Comparison of ENCODE assay signal across 20 cellular contexts in genomic region chr20:18694071-18694470, GRCh38.
"Had no signal": no experiment of that assay in that cellular context is flagged by ENCODE, and none has a peak within 500 bp of the region (broad histone marks: within the 10 kb centered on the region; RNA-seq: fewer than 3 reads in every experiment).

No MANE protein-coding gene starts in this region.

- H3K36me3 ChIP-seq: cardiac muscle cell, lower lobe of right lung, ovary, right lobe of liver, thoracic aorta, upper lobe of left lung had no signal

- H3K27ac ChIP-seq: cardiac muscle cell, dorsolateral prefrontal cortex, epithelial cell of prostate, foreskin keratinocyte, lower lobe of right lung, ovary, right lobe of liver, thoracic aorta, upper lobe of left lung had no signal

- H3K27me3 Mint-ChIP-seq: activated CD4-positive, alpha-beta memory T cell treated with anti-CD3 and anti-CD28 coated beads for 36 hours; activated naive CD8-positive, alpha-beta T cell; naive thymus-derived CD8-positive, alpha-beta T cell had no signal

- H3K27ac Mint-ChIP-seq: activated CD4-positive, alpha-beta memory T cell treated with anti-CD3 and anti-CD28 coated beads for 36 hours; activated naive CD8-positive, alpha-beta T cell; activated T-helper 1 cell treated with anti-CD3 and anti-CD28 coated beads, Interleukin-12 subunit alpha, Interleukin-12 subunit beta, Interleukin-2, Interleukin-4 antibody, amounts not matched to agents 30 ng/mL and 10 ng/mL and 1 ng/mL, durations not matched to agents 14 hours and 24 hours and 36 hours; endodermal cell; naive thymus-derived CD8-positive, alpha-beta T cell; T-helper 2 cell treated with Interferon-gamma antibody and Interleukin-4, amounts not matched to agents 5 μg/mL and 100 μg/mL, for 36 hours had no signal

- H3K9me3 ChIP-seq: lower lobe of right lung, ovary, right lobe of liver, thoracic aorta, upper lobe of left lung had no signal

- H3K4me3 Mint-ChIP-seq: activated CD4-positive, alpha-beta memory T cell treated with anti-CD3 and anti-CD28 coated beads for 36 hours; activated naive CD8-positive, alpha-beta T cell; activated T-helper 1 cell treated with anti-CD3 and anti-CD28 coated beads, Interleukin-12 subunit alpha, Interleukin-12 subunit beta, Interleukin-2, Interleukin-4 antibody, amounts not matched to agents 30 ng/mL and 10 ng/mL and 1 ng/mL, durations not matched to agents 14 hours and 24 hours and 36 hours; endodermal cell; naive thymus-derived CD8-positive, alpha-beta T cell; T-helper 2 cell treated with Interferon-gamma antibody and Interleukin-4, amounts not matched to agents 5 μg/mL and 100 μg/mL, for 36 hours had no signal

- H3K9me3 Mint-ChIP-seq: activated CD4-positive, alpha-beta memory T cell treated with anti-CD3 and anti-CD28 coated beads for 36 hours; activated T-helper 1 cell treated with anti-CD3 and anti-CD28 coated beads, Interleukin-12 subunit alpha, Interleukin-12 subunit beta, Interleukin-2, Interleukin-4 antibody, amounts not matched to agents 30 ng/mL and 10 ng/mL and 1 ng/mL, durations not matched to agents 14 hours and 24 hours and 36 hours; endodermal cell; naive thymus-derived CD8-positive, alpha-beta T cell; T-helper 2 cell treated with Interferon-gamma antibody and Interleukin-4, amounts not matched to agents 5 μg/mL and 100 μg/mL, for 36 hours had no signal

- H3K4me1 ChIP-seq: foreskin keratinocyte, lower lobe of right lung, right lobe of liver, upper lobe of left lung had no signal

- H3K27me3 ChIP-seq: cardiac muscle cell, dorsolateral prefrontal cortex, foreskin keratinocyte, ovary, right lobe of liver, upper lobe of left lung had no signal

- DNase-seq: activated CD4-positive, alpha-beta memory T cell treated with anti-CD3 and anti-CD28 coated beads for 36 hours; activated T-cell treated with anti-CD3 and anti-CD28 coated beads for 4 hours; dorsolateral prefrontal cortex; endodermal cell; foreskin keratinocyte; hippocampal formation; lower lobe of right lung; naive thymus-derived CD8-positive, alpha-beta T cell; ovary; right lobe of liver; small intestine; stimulated activated CD4-positive, alpha-beta T cell treated with anti-CD3 and anti-CD28 coated beads, Interleukin-15, amount 100 ng/mL, for 24 hours; stimulated activated CD4-positive, alpha-beta T cell treated with anti-CD3 and anti-CD28 coated beads, Interleukin-2, amount 100 ng/mL, for 48 hours; upper lobe of left lung had no signal

- H3K4me1 Mint-ChIP-seq: endodermal cell had no signal

- H3K4me3 ChIP-seq: cardiac muscle cell, dorsolateral prefrontal cortex, lower lobe of right lung, ovary, right lobe of liver, thoracic aorta, upper lobe of left lung had no signal
